Comparison of ENCODE assay signal across 9 cellular contexts in the genomic region with DNA sequence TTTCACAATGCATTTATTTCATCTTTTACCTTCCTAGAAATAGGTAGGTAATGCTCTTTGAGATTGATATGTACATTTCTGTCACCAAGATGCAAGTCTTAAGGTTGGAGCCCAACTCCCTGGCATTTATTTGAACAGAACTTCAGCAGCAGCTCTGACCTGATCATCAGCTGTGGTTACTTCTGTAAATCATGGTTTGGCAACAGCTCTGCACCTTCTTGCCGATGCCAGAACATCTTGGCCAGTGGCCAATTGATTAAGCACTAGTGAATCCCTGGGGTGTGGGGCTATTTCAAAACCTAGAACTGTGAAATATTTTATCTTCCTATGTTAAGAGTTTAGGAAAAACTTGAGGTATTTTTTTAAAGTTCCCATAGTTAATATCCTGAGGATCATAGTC.
DNase-seq lines count a peak whose midpoint lies in the region; ATAC-seq and TF ChIP-seq lines count a peak whose summit lies in the region.
"Had no signal": no experiment of that assay in that cellular context is flagged by ENCODE, and none has a peak within 500 bp of the region (broad histone marks: within the 10 kb centered on the region; RNA-seq: fewer than 3 reads in every experiment).

No MANE protein-coding gene starts in this region.

- DNase-seq in GM06990 (ENCODE audit: extremely low read depth, insufficient read length), result peak; percentile 10
- peak; percentile 89 for DNase-seq in NCI-H226
- peak; percentile 19 for DNase-seq in fibroblast of gingiva (ENCODE audit: low read depth)
- no peak for DNase-seq in WERI-Rb-1
- no peak for DNase-seq in T-helper 1 cell
- no peak for DNase-seq in stimulated activated CD4-positive, alpha-beta T cell treated with anti-CD3 and anti-CD28 coated beads, Interleukin-4, amount 100 ng/mL, for 1 hour

- no peaks in the 10 kb centered on the region for H3K27me3 ChIP-seq in GM06990 (replicated peaks; ENCODE audit: control insufficient read depth, insufficient read depth, low read length)
- H3K27me3 ChIP-seq in WERI-Rb-1 (ENCODE audit: insufficient read depth, low read depth, severe bottlenecking), result no peaks in the 10 kb centered on the region
- H3K27me3 ChIP-seq: thyroid gland had no signal

- no peak overlapping the region for H3K27ac ChIP-seq in WERI-Rb-1
- H3K27ac ChIP-seq: thyroid gland had no signal

- no peaks in the 10 kb centered on the region for H3K9me3 ChIP-seq in WERI-Rb-1 (ENCODE audit: severe bottlenecking)
- H3K9me3 ChIP-seq: thyroid gland had no signal

- TF ChIP-seq CTCF in GM06990 (IDR thresholded peaks at IDR 0.05; ENCODE audit: insufficient read depth, low read length, poor library complexity, severe bottlenecking) (no peak), WERI-Rb-1 (IDR thresholded peaks at IDR 0.05; ENCODE audit: low read depth, low read length) (no peak)

- H3K36me3 ChIP-seq in GM06990 (ENCODE audit: control insufficient read depth, insufficient read depth, low read length) (no peaks in the 10 kb centered on the region), WERI-Rb-1 (no peaks in the 10 kb centered on the region)
- H3K36me3 ChIP-seq: thyroid gland had no signal

- ATAC-seq in HG03139 (IDR thresholded peaks at IDR 0.05; ENCODE audit: unreplicated experiment) (peak; percentile 39), HG03521 (IDR thresholded peaks at IDR 0.05; ENCODE audit: unreplicated experiment) (no peak)

- no peak overlapping the region for H3K4me3 ChIP-seq in GM06990 (replicated peaks; ENCODE audit: low read depth, low read length)
- H3K4me3 ChIP-seq in WERI-Rb-1 (ENCODE audit: low read depth, low read length), result no peak overlapping the region
- H3K4me3 ChIP-seq: thyroid gland had no signal

Comparison
In these comparisons a context has a peak if more than half of its experiments do, and no peak if none do; other contexts are left out.
1. DNase-seq: peak in GM06990 (single experiment), NCI-H226 (single experiment) and fibroblast of gingiva (single experiment); none in WERI-Rb-1 (single experiment), T-helper 1 cell (0 of 5) and stimulated activated CD4-positive, alpha-beta T cell treated with anti-CD3 and anti-CD28 coated beads, Interleukin-4, amount 100 ng/mL, for 1 hour (single experiment).